18 cellular contexts compared by ENCODE assay signal in genomic region chr18:4758980-4759379, GRCh38.
"Had no signal": no experiment of that assay in that cellular context is flagged by ENCODE, and none has a peak within 500 bp of the region (broad histone marks: within the 10 kb centered on the region; RNA-seq: fewer than 3 reads in every experiment).

No MANE protein-coding gene starts in this region.

- H3K27me3 ChIP-seq: dorsolateral prefrontal cortex, gastrocnemius medialis, heart right ventricle, right lobe of liver, spleen, tibial nerve, upper lobe of right lung had no signal

- ATAC-seq: gastrocnemius medialis; heart right ventricle; left lobe of liver; psoas muscle; right lobe of liver; stimulated activated memory B cell treated with anti-CD40 and anti-IgM and Interleukin-4, amounts not matched to agents 10 μg/mL and 1 μg/mL and 100 μg/mL, for 72 hours had no signal

- H3K4me3 ChIP-seq: dorsolateral prefrontal cortex, gastrocnemius medialis, heart right ventricle, psoas muscle, right lobe of liver, spleen, tibial nerve, upper lobe of right lung had no signal

- DNase-seq: cortex of kidney; dorsolateral prefrontal cortex; effector CD8-positive, alpha-beta T cell; gastrocnemius medialis; heart right ventricle; hypothalamus; midbrain; retina; right lobe of liver; spleen; stimulated activated CD4-positive, alpha-beta T cell treated with anti-CD3 and anti-CD28 coated beads, Interleukin-15, amount 100 ng/mL, for 24 hours; stimulated activated CD4-positive, alpha-beta T cell treated with anti-CD3 and anti-CD28 coated beads, Interleukin-1b, Interleukin-23, amount 100 ng/mL, for 48 hours; stimulated activated CD4-positive, alpha-beta T cell treated with anti-CD3 and anti-CD28 coated beads, Interleukin-4, amount 100 ng/mL, for 24 hours; upper lobe of right lung had no signal

- H3K36me3 ChIP-seq: gastrocnemius medialis, heart right ventricle, right lobe of liver, spleen, tibial nerve, upper lobe of right lung had no signal

- H3K9me3 ChIP-seq: gastrocnemius medialis, psoas muscle, right lobe of liver, tibial nerve, upper lobe of right lung had no signal

- H3K4me1 ChIP-seq: gastrocnemius medialis, heart right ventricle, psoas muscle, right lobe of liver, spleen, tibial nerve, upper lobe of right lung had no signal

- H3K27ac ChIP-seq: dorsolateral prefrontal cortex, gastrocnemius medialis, heart right ventricle, psoas muscle, right lobe of liver, spleen, tibial nerve, upper lobe of right lung had no signal
